Comparison of ENCODE assay signal across 14 cellular contexts in genomic region chr2:16150456-16151280, GRCh38.
A peak's percentile ranks its signal among the peaks of the same experiment; 100 is the strongest.
DNase-seq lines count a peak whose midpoint lies in the region; ATAC-seq and TF ChIP-seq lines count a peak whose summit lies in the region.
"Had no signal": no experiment of that assay in that cellular context is flagged by ENCODE, and none has a peak within 500 bp of the region (broad histone marks: within the 10 kb centered on the region; RNA-seq: fewer than 3 reads in every experiment).

No MANE protein-coding gene starts in this region.

- peaks cover 14% of the 10 kb centered on the region for H3K9me3 Mint-ChIP-seq in osteocyte (ENCODE audit: unreplicated experiment)
- H3K9me3 Mint-ChIP-seq: CD4-positive, alpha-beta T cell had no signal

- no peaks in the 10 kb centered on the region for H3K4me1 Mint-ChIP-seq in osteocyte (ENCODE audit: unreplicated experiment)

- DNase-seq in BE2C (peak; percentile 94), SK-N-DZ (ENCODE audit: low spot score) (peak; percentile 97), osteocyte (ENCODE audit: extremely low spot score, unreplicated experiment) (peak; percentile 17), ureter (ENCODE audit: low spot score) (no peak)
- DNase-seq: 8988T; ACHN; Caco-2; Calu3; CD4-positive, alpha-beta T cell; CD8-positive, alpha-beta T cell; DMS79 treated with DMSO at 0.1 percent for 48 hours; GF-D8 had no signal

- peaks cover 21% of the 10 kb centered on the region for H3K4me1 ChIP-seq in BE2C
- H3K4me1 ChIP-seq: BLaER1 treated with 17β-estradiol and CSF1 and Interleukin-3, amounts not matched to agents 10 nM and 100 nM; Caco-2 had no signal

- no peaks in the 10 kb centered on the region for H3K27me3 Mint-ChIP-seq in osteocyte (ENCODE audit: unreplicated experiment)

- no peaks in the 10 kb centered on the region for H3K27me3 ChIP-seq in BE2C
- H3K27me3 ChIP-seq: BLaER1 treated with 17β-estradiol and CSF1 and Interleukin-3, amounts not matched to agents 10 nM and 100 nM had no signal

- H3K27ac Mint-ChIP-seq in osteocyte (ENCODE audit: unreplicated experiment): no peak overlapping the region
- H3K27ac Mint-ChIP-seq: CD4-positive, alpha-beta T cell; CD8-positive, alpha-beta T cell had no signal

- ATAC-seq in GM21381 (IDR thresholded peaks at IDR 0.05; ENCODE audit: unreplicated experiment): no peak
- ATAC-seq: CD8-positive, alpha-beta T cell had no signal

- no peaks in the 10 kb centered on the region for H3K36me3 Mint-ChIP-seq in osteocyte (ENCODE audit: unreplicated experiment)
- H3K36me3 Mint-ChIP-seq: CD8-positive, alpha-beta T cell had no signal

- H3K36me3 ChIP-seq in BE2C: no peaks in the 10 kb centered on the region
- H3K36me3 ChIP-seq: BLaER1 treated with 17β-estradiol and CSF1 and Interleukin-3, amounts not matched to agents 10 nM and 100 nM had no signal

- H3K4me3 ChIP-seq in BE2C (ENCODE audit: low read depth, low read length): no peak overlapping the region
- H3K4me3 ChIP-seq: BLaER1 treated with 17β-estradiol and CSF1 and Interleukin-3, amounts not matched to agents 10 nM and 100 nM had no signal

- H3K4me3 Mint-ChIP-seq in osteocyte (ENCODE audit: unreplicated experiment): no peak overlapping the region
- H3K4me3 Mint-ChIP-seq: CD4-positive, alpha-beta T cell; CD8-positive, alpha-beta T cell had no signal

- peaks cover 51% of the 10 kb centered on the region for H3K9me3 ChIP-seq in BE2C
- H3K9me3 ChIP-seq: Caco-2 had no signal

- TF ChIP-seq CTCF in BE2C (IDR thresholded peaks at IDR 0.05; ENCODE audit: low read depth, low read length) (no peak), osteocyte (IDR thresholded peaks at IDR 0.05) (no peak)
